ENCODE assay signal across 12 cellular contexts in the genomic region with DNA sequence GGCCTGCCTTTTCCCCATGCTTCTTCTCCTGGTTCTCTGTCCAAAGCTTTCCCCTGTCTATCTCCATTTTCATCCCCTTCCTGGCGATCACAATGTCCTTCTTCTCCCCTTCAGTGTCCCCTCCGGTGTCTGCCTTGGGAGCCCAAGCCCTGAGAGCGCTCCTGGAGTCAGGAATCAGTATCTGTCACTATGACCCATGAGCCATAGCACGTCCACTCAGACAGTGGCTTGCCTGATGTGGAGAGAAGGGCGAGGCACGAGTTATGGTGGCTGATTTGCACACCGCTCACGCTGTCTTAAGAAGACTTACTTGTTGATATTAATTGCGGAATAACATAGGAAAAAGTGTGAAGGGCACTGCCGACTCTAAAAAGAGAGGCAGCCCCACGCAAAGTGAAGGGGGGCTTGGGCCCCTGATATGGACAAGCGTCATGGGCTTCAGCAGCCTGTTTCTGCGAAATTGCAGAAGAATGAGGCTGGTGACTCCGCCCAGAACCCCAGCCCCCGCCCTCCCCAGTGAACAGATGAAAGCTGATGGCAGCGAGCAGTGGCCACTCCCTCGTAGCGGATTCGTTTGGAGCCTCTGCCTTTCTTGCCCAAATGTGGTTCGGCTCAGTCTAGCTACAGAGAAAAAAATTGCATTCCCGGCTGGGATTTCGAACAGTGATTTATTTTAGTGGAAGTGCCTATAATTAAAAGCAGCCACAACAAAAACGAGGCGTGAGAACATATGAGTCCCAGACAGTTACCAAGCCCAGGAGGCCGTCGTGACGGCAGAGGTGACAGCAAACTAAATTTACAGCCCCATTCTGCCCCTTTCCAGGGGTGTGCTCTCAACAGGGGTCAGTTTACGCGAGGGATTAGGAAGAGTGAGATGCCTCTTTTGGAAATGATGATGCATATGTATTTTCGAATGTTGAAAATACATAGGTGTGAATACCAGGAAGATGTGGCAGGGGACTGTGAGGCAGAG.
DNase-seq lines count a peak whose midpoint lies in the region; ATAC-seq and TF ChIP-seq lines count a peak whose summit lies in the region.
"Had no signal": no experiment of that assay in that cellular context is flagged by ENCODE, and none has a peak within 500 bp of the region (broad histone marks: within the 10 kb centered on the region; RNA-seq: fewer than 3 reads in every experiment).

No MANE protein-coding gene starts in this region.

- TF ChIP-seq POLR2A in adrenal gland (IDR thresholded peaks at IDR 0.05) (no peak), gastrocnemius medialis (IDR thresholded peaks at IDR 0.05) (no peak)

- H3K27ac ChIP-seq in adrenal gland, result peak overlapping the region in 2 of 5 donors; percentile 36 to 62
- peak overlapping the region; percentile 37 to 64 (median 59) for H3K27ac ChIP-seq in gastrocnemius medialis
- H3K27ac ChIP-seq: epithelial cell of prostate, PC-9 had no signal

- ATAC-seq in gastrocnemius medialis (peak in 1 of 2 donors; percentile 49), GM18868 (IDR thresholded peaks at IDR 0.05; ENCODE audit: unreplicated experiment) (no peak), GM21515 (IDR thresholded peaks at IDR 0.05; ENCODE audit: unreplicated experiment) (no peak)

- no peaks in the 10 kb centered on the region for H3K36me3 ChIP-seq in adrenal gland (replicated peaks in 1 of 2)
- H3K36me3 ChIP-seq in gastrocnemius medialis, result no peaks in the 10 kb centered on the region

- 64 to 76% (median 72%) methylated on average over 29 to 30 of the region's 30 CpGs for WGBS in adrenal gland, 4 donors

- no peak for TF ChIP-seq CTCF in AG10803 (conservative IDR thresholded peaks at IDR 0.05; ENCODE audit: low read length)
- no peak for TF ChIP-seq CTCF in adrenal gland (IDR thresholded peaks at IDR 0.05)
- no peak for TF ChIP-seq CTCF in gastrocnemius medialis (IDR thresholded peaks at IDR 0.05 in 4 of 5, conservative IDR thresholded peaks at IDR 0.05 in 1 of 5)

- H3K4me3 ChIP-seq in AG10803 (ENCODE audit: low read length) (no peak overlapping the region), adrenal gland (no peak overlapping the region), gastrocnemius medialis (peak overlapping the region in 1 of 4 donors; percentile 40)
- H3K4me3 ChIP-seq: PC-9 had no signal

- H3K4me1 ChIP-seq in adrenal gland (replicated peaks in 1 of 2) (no peaks in the 10 kb centered on the region), gastrocnemius medialis (no peaks in the 10 kb centered on the region)

- intact Hi-C loops in adrenal gland (cut with DNase I) (no loop called here), gastrocnemius medialis (cut with DNase I; ENCODE audit: low total_unique reads) (no loop called here)

- H3K9me3 ChIP-seq in adrenal gland (replicated peaks in 1 of 3) (no peaks in the 10 kb centered on the region), gastrocnemius medialis (no peaks in the 10 kb centered on the region)

- H3K27me3 ChIP-seq in adrenal gland (no peaks in the 10 kb centered on the region), gastrocnemius medialis (peaks cover 0 to 3% (median 0%) of the 10 kb centered on the region in 3 donors)

- DNase-seq in AG10803 (ENCODE audit: low read depth), result peak; percentile 12
- DNase-seq in adrenal gland, result peak in 6 of 7 donors; percentile 21 to 74 (median 39)
- DNase-seq in inferior parietal cortex (ENCODE audit: extremely low spot score), result peak; percentile 14
- no peak for DNase-seq in gastrocnemius medialis
- DNase-seq in RPMI8226, result no peak
- DNase-seq in activated CD4-positive, CD25-positive, alpha-beta regulatory T cell treated with anti-CD3 and anti-CD28 coated beads, Interleukin-2, amount 50 U/mL, for 72 hours, result no peak
- DNase-seq: midbrain, NCI-H446, PC-9 had no signal

- in situ Hi-C loops in gastrocnemius medialis (cut with MboI; ENCODE audit: low sequenced_read_pairs in 4 of 4), result no loop called here

Comparison
In these comparisons a context has a peak if more than half of its experiments do, and no peak if none do; other contexts are left out.
1. DNase-seq: peak in AG10803 (single experiment), adrenal gland (6 of 7) and inferior parietal cortex (single experiment); none in gastrocnemius medialis (0 of 2), RPMI8226 (single experiment) and activated CD4-positive, CD25-positive, alpha-beta regulatory T cell treated with anti-CD3 and anti-CD28 coated beads, Interleukin-2, amount 50 U/mL, for 72 hours (single experiment).